Comparison of ENCODE assay signal across 12 cellular contexts in the genomic region with DNA sequence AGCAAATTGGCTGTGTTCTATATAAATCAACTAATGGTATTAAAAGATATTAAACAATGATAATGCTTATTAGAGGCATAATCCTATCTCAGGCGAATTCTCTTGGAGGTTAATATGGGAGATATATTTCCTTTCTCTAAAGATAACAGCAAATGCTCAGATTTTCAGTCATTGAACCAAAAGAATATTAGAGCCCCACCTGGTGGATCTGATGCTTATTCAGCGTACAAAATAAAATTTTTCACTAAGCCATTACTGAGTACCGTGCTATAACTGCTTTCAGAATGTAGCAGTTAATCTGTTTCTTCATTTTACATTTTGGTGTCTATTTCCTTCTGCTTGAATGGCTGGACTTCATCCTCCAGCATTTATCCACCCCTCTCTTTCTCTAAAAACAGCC.
DNase-seq lines count a peak whose midpoint lies in the region; ATAC-seq, FAIRE-seq and TF ChIP-seq lines count a peak whose summit lies in the region.
"Had no signal": no experiment of that assay in that cellular context is flagged by ENCODE, and none has a peak within 500 bp of the region (broad histone marks: within the 10 kb centered on the region; RNA-seq: fewer than 3 reads in every experiment).

No MANE protein-coding gene starts in this region.

- no peak overlapping the region for H2AFZ ChIP-seq in endothelial cell of umbilical vein (ENCODE audit: low read depth, low read length)

- no peaks in the 10 kb centered on the region for H3K4me1 Mint-ChIP-seq in activated CD4-positive, alpha-beta T cell treated with anti-CD3 and anti-CD28 coated beads, Interleukin-2, amount 10 ng/mL, durations not matched to agents 24 days and 14 days
- H3K4me1 Mint-ChIP-seq: activated naive CD4-positive, alpha-beta T cell treated with anti-CD3 and anti-CD28 coated beads, Interleukin-2, amount 50 U/mL, for 24 hours; stimulated activated naive CD8-positive, alpha-beta T cell treated with anti-CD3 and anti-CD28 coated beads, Interleukin-15, amount 100 ng/mL, for 72 hours had no signal

- H3K4me3 ChIP-seq in endothelial cell of umbilical vein (replicated peaks in 1 of 3; ENCODE audit: insufficient read depth in 1 of 3, low read depth in 1 of 3, low read length in 3 of 3): no peak overlapping the region

- peak; percentile 14 to 20 for TF ChIP-seq CTCF in endothelial cell of umbilical vein (IDR thresholded peaks at IDR 0.05; ENCODE audit: extremely low read depth in 1 of 2, insufficient read depth in 1 of 2, low read depth in 1 of 2, low read length in 2 of 2)

- dilution Hi-C loops in endothelial cell of umbilical vein (cut with MboI; ENCODE audit: extremely low pct_ligation_motif_present, low sequenced_read_pairs): no loop called here

- no peak overlapping the region for H3K9ac ChIP-seq in endothelial cell of umbilical vein (replicated peaks; ENCODE audit: extremely low read depth, insufficient read depth, low read length)

- no peaks in the 10 kb centered on the region for H3K36me3 ChIP-seq in endothelial cell of umbilical vein (ENCODE audit: control insufficient read depth in 2 of 2, extremely low read depth in 1 of 2, insufficient read depth in 2 of 2, low read length in 2 of 2)

- no peak overlapping the region for H3K4me2 ChIP-seq in endothelial cell of umbilical vein (ENCODE audit: insufficient read depth, low read length)

- no peak for ATAC-seq in activated CD4-positive, CD25-positive, alpha-beta regulatory T cell treated with anti-CD3 and anti-CD28 coated beads, Interleukin-2, amount 50 U/mL, for 24 hours
- no peak for ATAC-seq in GM19351 (IDR thresholded peaks at IDR 0.05; ENCODE audit: unreplicated experiment)
- ATAC-seq: stimulated activated naive CD8-positive, alpha-beta T cell treated with anti-CD3 and anti-CD28 coated beads, Interleukin-15, amount 100 ng/mL, for 72 hours had no signal

- H4K20me1 ChIP-seq in endothelial cell of umbilical vein (replicated peaks; ENCODE audit: control insufficient read depth, extremely low read depth, insufficient read depth, low read length): no peaks in the 10 kb centered on the region

- no peaks in the 10 kb centered on the region for H3K36me3 Mint-ChIP-seq in activated CD4-positive, alpha-beta T cell treated with anti-CD3 and anti-CD28 coated beads, Interleukin-2, amount 10 ng/mL, durations not matched to agents 24 days and 14 days (ENCODE audit: low read depth)
- H3K36me3 Mint-ChIP-seq: activated naive CD4-positive, alpha-beta T cell treated with anti-CD3 and anti-CD28 coated beads, Interleukin-2, amount 50 U/mL, for 24 hours had no signal

- TF ChIP-seq POLR2A in endothelial cell of umbilical vein (IDR thresholded peaks at IDR 0.05; ENCODE audit: low read depth, low read length): no peak

- H3K9me1 ChIP-seq in endothelial cell of umbilical vein (replicated peaks; ENCODE audit: control insufficient read depth, extremely low read depth, insufficient read depth, low read length): no peaks in the 10 kb centered on the region

- POLR2A ChIA-PET in endothelial cell of umbilical vein (lab: Charles Lee): no interaction called here

- no peaks in the 10 kb centered on the region for H3K4me1 ChIP-seq in endothelial cell of umbilical vein (ENCODE audit: control insufficient read depth, extremely low read depth, insufficient read depth, low read length)

- BruUV-seq in endothelial cell of umbilical vein (replicated peaks; lab: Mats Ljungman, UMichigan): no TSS peak

- DNase-seq in DMS 273 (lab: John Stamatoyannopoulos, UW; ENCODE audit: unreplicated experiment) (peak; percentile 42), DMS 273 treated with DMSO at 0.1 percent for 48 hours (lab: John Stamatoyannopoulos, UW) (no peak), NCI-H2171 (lab: John Stamatoyannopoulos, UW) (peak; percentile 11), endothelial cell of umbilical vein (ENCODE audit: low read depth, low spot score) (peak; percentile 34), putamen (ENCODE audit: low spot score) (peak; percentile 39)
- no peak for DNase-seq in activated CD4-positive, alpha-beta T cell treated with anti-CD3 and anti-CD28 coated beads, Interleukin-2, amount 10 ng/mL, durations not matched to agents 24 days and 14 days
- DNase-seq: 8988T; NCI-H774; stimulated activated naive CD8-positive, alpha-beta T cell treated with anti-CD3 and anti-CD28 coated beads, Interleukin-15, amount 100 ng/mL, for 72 hours had no signal

- no peak overlapping the region for H3K4me3 Mint-ChIP-seq in activated CD4-positive, alpha-beta T cell treated with anti-CD3 and anti-CD28 coated beads, Interleukin-2, amount 10 ng/mL, durations not matched to agents 24 days and 14 days
- H3K4me3 Mint-ChIP-seq: activated naive CD4-positive, alpha-beta T cell treated with anti-CD3 and anti-CD28 coated beads, Interleukin-2, amount 50 U/mL, for 24 hours; stimulated activated naive CD8-positive, alpha-beta T cell treated with anti-CD3 and anti-CD28 coated beads, Interleukin-15, amount 100 ng/mL, for 72 hours had no signal

- CTCF ChIA-PET in endothelial cell of umbilical vein (lab: Charles Lee): interaction anchor here (0.9 to 2.1 kb wide), 2 partner anchors 10 to 450 kb away, joined by 4 to 7 read pairs; no protein-coding TSS in a partner anchor

- H3K9me3 Mint-ChIP-seq in activated CD4-positive, alpha-beta T cell treated with anti-CD3 and anti-CD28 coated beads, Interleukin-2, amount 10 ng/mL, durations not matched to agents 24 days and 14 days: no peaks in the 10 kb centered on the region

- H3K79me2 ChIP-seq in endothelial cell of umbilical vein (ENCODE audit: control insufficient read depth, insufficient read depth, low read length): no peaks in the 10 kb centered on the region

- no peak for FAIRE-seq in endothelial cell of umbilical vein (lab: Jason Lieb, UNC)

- H3K27ac ChIP-seq in endothelial cell of umbilical vein (ENCODE audit: insufficient read depth, low read depth, low read length): no peak overlapping the region

- intact Hi-C loops in endothelial cell of umbilical vein (cut with micrococcal nuclease): loop anchor here (2.0 kb wide), 1 partner anchor 149 kb away; no protein-coding TSS in a partner anchor
- intact Hi-C loops in activated CD4-positive, alpha-beta T cell treated with anti-CD3 and anti-CD28 coated beads, Interleukin-2, amount 10 ng/mL, durations not matched to agents 24 days and 14 days (cut with micrococcal nuclease): no loop called here

- H3K27ac Mint-ChIP-seq in activated CD4-positive, alpha-beta T cell treated with anti-CD3 and anti-CD28 coated beads, Interleukin-2, amount 10 ng/mL, durations not matched to agents 24 days and 14 days: no peak overlapping the region
- H3K27ac Mint-ChIP-seq: activated naive CD4-positive, alpha-beta T cell treated with anti-CD3 and anti-CD28 coated beads, Interleukin-2, amount 50 U/mL, for 24 hours; stimulated activated naive CD8-positive, alpha-beta T cell treated with anti-CD3 and anti-CD28 coated beads, Interleukin-15, amount 100 ng/mL, for 72 hours had no signal

- no peaks in the 10 kb centered on the region for H3K9me3 ChIP-seq in endothelial cell of umbilical vein (replicated peaks; ENCODE audit: control insufficient read depth, insufficient read depth, low read length)

- peaks cover 7% of the 10 kb centered on the region in 2 experiments for H3K27me3 ChIP-seq in endothelial cell of umbilical vein (ENCODE audit: control insufficient read depth in 2 of 2, insufficient read depth in 2 of 2, low read length in 2 of 2)

- H3K27me3 Mint-ChIP-seq in activated CD4-positive, alpha-beta T cell treated with anti-CD3 and anti-CD28 coated beads, Interleukin-2, amount 10 ng/mL, durations not matched to agents 24 days and 14 days: peaks cover 8% of the 10 kb centered on the region

TF ChIP-seq in endothelial cell of umbilical vein, 7 proteins besides CTCF, POLR2A, EP300 and RAD21:
- TF ChIP-seq JUN (IDR thresholded peaks at IDR 0.05; ENCODE audit: borderline replicate concordance, insufficient read depth, insufficient read length, low read depth) (no peak), EZH2 (IDR thresholded peaks at IDR 0.05; ENCODE audit: borderline replicate concordance, low read depth, low read length, severe bottlenecking) (no peak), GATA2 (IDR thresholded peaks at IDR 0.05; ENCODE audit: insufficient read depth, insufficient read length, low read depth, low read length) (no peak), POLR2AphosphoS5 (IDR thresholded peaks at IDR 0.05; ENCODE audit: insufficient read depth, low read depth, low read length) (no peak), FOS (IDR thresholded peaks at IDR 0.05; ENCODE audit: borderline replicate concordance, insufficient read depth, low read length) (no peak), MYC (IDR thresholded peaks at IDR 0.05; ENCODE audit: low read depth, low read length) (no peak)
- TF ChIP-seq, protein P1, sequence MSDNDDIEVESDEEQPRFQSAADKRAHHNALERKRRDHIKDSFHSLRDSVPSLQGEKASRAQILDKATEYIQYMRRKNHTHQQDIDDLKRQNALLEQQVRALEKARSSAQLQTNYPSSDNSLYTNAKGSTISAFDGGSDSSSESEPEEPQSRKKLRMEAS (IDR thresholded peaks at IDR 0.05; ENCODE audit: insufficient read depth, insufficient read length): no peak

Comparison
In these comparisons a context has a peak if more than half of its experiments do, and no peak if none do; other contexts are left out.
1. DNase-seq: peak in DMS 273 (single experiment), NCI-H2171 (single experiment), endothelial cell of umbilical vein (single experiment) and putamen (single experiment); none in DMS 273 treated with DMSO at 0.1 percent for 48 hours (single experiment) and activated CD4-positive, alpha-beta T cell treated with anti-CD3 and anti-CD28 coated beads, Interleukin-2, amount 10 ng/mL, durations not matched to agents 24 days and 14 days (single experiment).